ENCODE assay signal across 11 cellular contexts in genomic region chr5:124923131-124923530, GRCh38.
DNase-seq lines count a peak whose midpoint lies in the region; ATAC-seq, FAIRE-seq and TF ChIP-seq lines count a peak whose summit lies in the region.
"Had no signal": no experiment of that assay in that cellular context is flagged by ENCODE, and none has a peak within 500 bp of the region (broad histone marks: within the 10 kb centered on the region; RNA-seq: fewer than 3 reads in every experiment).

No MANE protein-coding gene starts in this region.

- SMC1A ChIA-PET in GM12878 (lab: Charles Lee; ENCODE audit: uncharacterized antibody, unreplicated experiment) = interaction anchor here (0.5 to 5.4 kb wide), 22 partner anchors 9 to 257 kb away, joined by 3 to 78 read pairs (median 4); partner anchors contain the start of gene ZNF608

- no peaks in the 10 kb centered on the region for H3K27me3 Mint-ChIP-seq in activated T-cell treated with anti-CD3 and anti-CD28 coated beads, Interleukin-2, amount 50 U/mL, for 24 hours

- H3K4me1 Mint-ChIP-seq in activated T-cell treated with anti-CD3 and anti-CD28 coated beads, Interleukin-2, amount 50 U/mL, for 24 hours (ENCODE audit: low read depth) = no peaks in the 10 kb centered on the region

- H3K4me3 ChIP-seq in GM12878 = no peak overlapping the region

- no peaks in the 10 kb centered on the region; the same call in 2 of the 3 replicates for H3K9me3 ChIP-seq in GM12878 (replicated peaks; ENCODE audit: control insufficient read depth, insufficient read depth, low read length)

- POLR2A ChIA-PET in GM12878 (lab: Charles Lee) = interaction anchor here (1.0 to 1.4 kb wide), 3 partner anchors 13 to 175 kb away, joined by 4 to 6 read pairs (median 6); no protein-coding TSS in a partner anchor

- H3K4me2 ChIP-seq in GM12878 (ENCODE audit: control insufficient read depth, insufficient read depth) = peak overlapping the region; percentile 90; the same call in 1 of the 2 replicates

- TF ChIP-seq EP300 in GM12878 (IDR thresholded peaks at IDR 0.05; ENCODE audit: borderline replicate concordance in 1 of 2, control insufficient read depth in 1 of 2, low read depth in 2 of 2, low read length in 2 of 2) = no peak

- no peak for ATAC-seq in GM12878
- ATAC-seq in GM21528 (IDR thresholded peaks at IDR 0.05; ENCODE audit: low FRiP score, unreplicated experiment) = no peak
- ATAC-seq in GM18858 (IDR thresholded peaks at IDR 0.05; ENCODE audit: unreplicated experiment) = no peak

- CTCF ChIA-PET in GM12878 (lab: Yijun Ruan, JAX) = interaction anchor here (0.8 to 2.4 kb wide), 6 partner anchors 10 to 30 kb away, joined by 3 to 9 read pairs (median 4); no protein-coding TSS in a partner anchor

- FAIRE-seq in GM12878 (lab: Jason Lieb, UNC) = peak; percentile 23

- H4K20me1 ChIP-seq in GM12878 (ENCODE audit: control insufficient read depth, insufficient read depth) = no peaks in the 10 kb centered on the region

- no peaks in the 10 kb centered on the region for H3K9me3 Mint-ChIP-seq in activated T-cell treated with anti-CD3 and anti-CD28 coated beads, Interleukin-2, amount 50 U/mL, for 24 hours
- H3K9me3 Mint-ChIP-seq: activated T-helper 2 cell treated with anti-CD3 and anti-CD28 coated beads, Interferon-gamma antibody, Interleukin-2, Interleukin-4, amounts not matched to agents 10 μg/mL and 5 μg/mL and 100 μg/mL, durations not matched to agents 14 hours and 24 hours and 36 hours had no signal

- H2AFZ ChIP-seq in GM12878 (ENCODE audit: control insufficient read depth, low read depth, low read length) = peak overlapping the region; percentile 76

- H3K27me3 ChIP-seq in GM12878 (replicated peaks in 1 of 2; ENCODE audit: control insufficient read depth in 2 of 2, insufficient read depth in 2 of 2, low read length in 1 of 2) = no peaks in the 10 kb centered on the region

- no peak for TF ChIP-seq CTCF in GM12878 (IDR thresholded peaks at IDR 0.05 in 2 of 3, conservative IDR thresholded peaks at IDR 0.05 in 1 of 3; ENCODE audit: control insufficient read depth in 2 of 3, extremely low read depth in 1 of 3, insufficient read depth in 1 of 3, low read depth in 3 of 3, low read length in 3 of 3)

- DNase-seq in DMS79 treated with DMSO at 0.1 percent for 48 hours (lab: John Stamatoyannopoulos, UW) (peak; percentile 22), NCI-H146 (lab: John Stamatoyannopoulos, UW) (peak; percentile 91), GM12878 (ENCODE audit: low read depth, low spot score) (no peak), middle frontal gyrus (ENCODE audit: extremely low spot score, low spot score) (peak; percentile 87)
- no peak for DNase-seq in activated T-cell treated with anti-CD3 and anti-CD28 coated beads, Interleukin-2, amount 50 U/mL, for 24 hours
- no peak for DNase-seq in activated CD4-positive, alpha-beta T cell treated with anti-CD3 and anti-CD28 coated beads for 1 hour
- DNase-seq: NCI-H526 treated with DMSO at 0.1 percent for 48 hours; stimulated activated CD4-positive, alpha-beta T cell treated with anti-CD3 and anti-CD28 coated beads, Interleukin-15, amount 100 ng/mL, for 24 hours had no signal

- 80% methylated on average over 1 of the region's 1 CpG for WGBS in GM12878 (ENCODE audit: insufficient coverage, insufficient replicate concordance, low lambda C conversion rate, missing lambda C conversion rate)

- TF ChIP-seq RAD21 in GM12878 (IDR thresholded peaks at IDR 0.05; ENCODE audit: insufficient read depth, low read depth, low read length) = no peak

- RAD21 ChIA-PET in GM12878 (lab: Charles Lee; ENCODE audit: unreplicated experiment) = interaction anchor here (0.7 to 5.5 kb wide), 17 partner anchors 10 to 220 kb away, joined by 3 to 190 read pairs (median 5); partner anchors contain the start of gene ZNF608

- no peak overlapping the region for H3K27ac Mint-ChIP-seq in activated T-cell treated with anti-CD3 and anti-CD28 coated beads, Interleukin-2, amount 50 U/mL, for 24 hours
- H3K27ac Mint-ChIP-seq: activated T-helper 2 cell treated with anti-CD3 and anti-CD28 coated beads, Interferon-gamma antibody, Interleukin-2, Interleukin-4, amounts not matched to agents 10 μg/mL and 5 μg/mL and 100 μg/mL, durations not matched to agents 14 hours and 24 hours and 36 hours had no signal

- no TSS peak for BruUV-seq in GM12878 (replicated peaks; lab: Mats Ljungman, UMichigan)

- peaks cover 30% of the 10 kb centered on the region for H3K4me1 ChIP-seq in GM12878 (ENCODE audit: control insufficient read depth, insufficient read depth, low read length)

- no peaks in the 10 kb centered on the region for H3K36me3 Mint-ChIP-seq in activated T-cell treated with anti-CD3 and anti-CD28 coated beads, Interleukin-2, amount 50 U/mL, for 24 hours (ENCODE audit: low read depth)

- H3K79me2 ChIP-seq in GM12878 (ENCODE audit: control insufficient read depth, insufficient read depth, low read length) = no peaks in the 10 kb centered on the region

- H3K9ac ChIP-seq in GM12878 (ENCODE audit: control insufficient read depth, insufficient read depth, low read length) = peak overlapping the region; percentile 6; the same call in 1 of the 2 replicates

- H3K27ac ChIP-seq in GM12878 (ENCODE audit: control insufficient read depth, insufficient read depth) = peak overlapping the region; percentile 86

- no peaks in the 10 kb centered on the region for H3K36me3 ChIP-seq in GM12878 (ENCODE audit: control insufficient read depth in 2 of 2, insufficient read depth in 2 of 2, low read length in 1 of 2)

- no peak overlapping the region for H3K4me3 Mint-ChIP-seq in activated T-cell treated with anti-CD3 and anti-CD28 coated beads, Interleukin-2, amount 50 U/mL, for 24 hours

- in situ Hi-C loops in GM12878 (cut with MboI) = no loop called here

- intact Hi-C loops in GM12878 (cut with micrococcal nuclease; ENCODE audit: unreplicated experiment) = loop anchor here (5.0 to 10.0 kb wide), 4 partner anchors 84 to 1248 kb away; partner anchors contain the start of gene ZNF608

- no peak for TF ChIP-seq POLR2A in GM12878 (IDR thresholded peaks at IDR 0.05; ENCODE audit: low read depth, low read length)

TF ChIP-seq in GM12878, 131 proteins besides CTCF, POLR2A, EP300 and RAD21 (continues in another document):
- TF ChIP-seq CREM (IDR thresholded peaks at IDR 0.05; ENCODE audit: low read depth) = no peak
- no peak for TF ChIP-seq FOXM1 (IDR thresholded peaks at IDR 0.05; ENCODE audit: low read depth, low read length)
- TF ChIP-seq ASH2L (IDR thresholded peaks at IDR 0.05; ENCODE audit: borderline replicate concordance, low read depth) = no peak
- no peak for TF ChIP-seq SUPT20H (IDR thresholded peaks at IDR 0.05; ENCODE audit: borderline replicate concordance, control insufficient read depth, low read depth, low read length)
- TF ChIP-seq HSF1 (IDR thresholded peaks at IDR 0.05; ENCODE audit: low read depth, low read length) = no peak
- no peak for TF ChIP-seq ZBTB40 (IDR thresholded peaks at IDR 0.05; ENCODE audit: borderline replicate concordance)

Comparison
In these comparisons a context has a peak if more than half of its experiments do, and no peak if none do; other contexts are left out.
1. DNase-seq: peak in DMS79 treated with DMSO at 0.1 percent for 48 hours (single experiment), NCI-H146 (single experiment) and middle frontal gyrus (single experiment); none in GM12878 (single experiment), activated T-cell treated with anti-CD3 and anti-CD28 coated beads, Interleukin-2, amount 50 U/mL, for 24 hours (single experiment) and activated CD4-positive, alpha-beta T cell treated with anti-CD3 and anti-CD28 coated beads for 1 hour (single experiment).